19 cellular contexts compared by ENCODE assay signal in genomic region chr12:115941362-115941761, GRCh38.
DNase-seq lines count a peak whose midpoint lies in the region; ATAC-seq and TF ChIP-seq lines count a peak whose summit lies in the region.
"Had no signal": no experiment of that assay in that cellular context is flagged by ENCODE, and none has a peak within 500 bp of the region (broad histone marks: within the 10 kb centered on the region; RNA-seq: fewer than 3 reads in every experiment).

No MANE protein-coding gene starts in this region.

- TF ChIP-seq CTCF in body of pancreas (IDR thresholded peaks at IDR 0.05), result no peak

- H3K4me1 ChIP-seq in body of pancreas, result peaks cover 8% of the 10 kb centered on the region
- H3K4me1 ChIP-seq: suprapubic skin had no signal

- H3K4me3 ChIP-seq in body of pancreas, result no peak overlapping the region
- H3K4me3 ChIP-seq: cardiac muscle cell, suprapubic skin had no signal

- H3K27ac ChIP-seq in body of pancreas, result no peak overlapping the region
- H3K27ac ChIP-seq: cardiac muscle cell, suprapubic skin had no signal

- no peaks in the 10 kb centered on the region for H3K27me3 ChIP-seq in body of pancreas
- H3K27me3 ChIP-seq: cardiac muscle cell, suprapubic skin had no signal

- no peak for TF ChIP-seq POLR2A in body of pancreas (IDR thresholded peaks at IDR 0.05)

- 87% methylated on average over 5 of the region's 5 CpGs for WGBS in body of pancreas, 2 donors

- no peaks in the 10 kb centered on the region for H3K9me3 ChIP-seq in body of pancreas

- DNase-seq in COLO829 (ENCODE audit: low spot score), result peak; percentile 81
- peak; percentile 40 for DNase-seq in H4 (ENCODE audit: low spot score)
- DNase-seq in SW480 (ENCODE audit: low spot score), result peak; percentile 11
- DNase-seq in fibroblast of peridontal ligament (ENCODE audit: extremely low read depth), result peak; percentile 49
- no peak for DNase-seq in stimulated activated CD4-positive, alpha-beta T cell treated with anti-CD3 and anti-CD28 coated beads, Interleukin-4, amount 100 ng/mL, for 4 hours
- no peak for DNase-seq in NCI-H748 (lab: John Stamatoyannopoulos, UW; ENCODE audit: unreplicated experiment)
- no peak for DNase-seq in body of pancreas
- no peak for DNase-seq in epidermal melanocyte (ENCODE audit: insufficient read length, low spot score)
- DNase-seq: activated CD4-positive, CD25-positive, alpha-beta regulatory T cell; activated naive CD8-positive, alpha-beta T cell treated with anti-CD3 and anti-CD28 coated beads for 36 hours; CD8-positive, alpha-beta memory T cell; kidney glomerular epithelial cell; NCI-H1694; nephron progenitor cell; SIG-M5; T-helper 2 cell had no signal

- intact Hi-C loops in body of pancreas (cut with DNase I), result no loop called here

- ATAC-seq in body of pancreas, result no peak
- ATAC-seq: esophagus mucosa had no signal

- no peaks in the 10 kb centered on the region for H3K36me3 ChIP-seq in body of pancreas (replicated peaks in 1 of 2; ENCODE audit: insufficient read depth in 1 of 2, low read depth in 2 of 2)
- H3K36me3 ChIP-seq: cardiac muscle cell, suprapubic skin had no signal

Comparison
In these comparisons a context has a peak if more than half of its experiments do, and no peak if none do; other contexts are left out.
1. DNase-seq: peak in COLO829 (single experiment), H4 (single experiment), SW480 (single experiment) and fibroblast of peridontal ligament (single experiment); none in stimulated activated CD4-positive, alpha-beta T cell treated with anti-CD3 and anti-CD28 coated beads, Interleukin-4, amount 100 ng/mL, for 4 hours (0 of 2), NCI-H748 (single experiment), body of pancreas (0 of 4) and epidermal melanocyte (single experiment).